In genomic region chr19:4053423-4054324, GRCh38 we compare ENCODE assay signal across 9 cellular contexts. TPM values are rescaled to one million over a fixed set of nuclear protein-coding genes. Genes with fewer than 3 reads are reported as not detected.
DNase-seq lines count a peak whose midpoint lies in the region; ATAC-seq and TF ChIP-seq lines count a peak whose summit lies in the region.
"Had no signal": no experiment of that assay in that cellular context is flagged by ENCODE, and none has a peak within 500 bp of the region (broad histone marks: within the 10 kb centered on the region; RNA-seq: fewer than 3 reads in every experiment).

No MANE protein-coding gene starts in this region.

- H3K4me1 ChIP-seq in left ventricle myocardium inferior (peaks cover 62% of the 10 kb centered on the region), mammary epithelial cell (ENCODE audit: insufficient read depth, low read length) (peaks cover 43% of the 10 kb centered on the region), mesenchymal stem cell (ENCODE audit: control insufficient read depth, insufficient read depth, low read depth, low read length) (peaks cover 42% of the 10 kb centered on the region)

- H3K4ac ChIP-seq in mesenchymal stem cell (ENCODE audit: low read depth in 1 of 2, low read length in 2 of 2), result no peak overlapping the region

- 81% methylated on average over 45 of the region's 82 CpGs for WGBS in mammary epithelial cell (ENCODE audit: low coverage, missing lambda C conversion rate)
- 95% methylated on average over 82 of the region's 82 CpGs for WGBS in mesenchymal stem cell

- no peak overlapping the region for H3K23ac ChIP-seq in mesenchymal stem cell (ENCODE audit: low read length in 2 of 2)

- CTCF ChIA-PET in mammary epithelial cell (lab: Charles Lee; ENCODE audit: low non-redundant PET), result no interaction called here

- no peak overlapping the region for H2AK5ac ChIP-seq in mesenchymal stem cell (ENCODE audit: low read length, severe bottlenecking)

- no peak for ATAC-seq in left ventricle myocardium superior

- TF ChIP-seq CTCF in left ventricle myocardium inferior (IDR thresholded peaks at IDR 0.05; ENCODE audit: borderline replicate concordance) (no peak), mammary epithelial cell (conservative IDR thresholded peaks at IDR 0.05 in 1 of 2, IDR thresholded peaks at IDR 0.05 in 1 of 2; ENCODE audit: extremely low read depth in 1 of 2, insufficient read depth in 1 of 2, low read depth in 1 of 2, low read length in 2 of 2) (no peak), type B pancreatic cell (conservative IDR thresholded peaks at IDR 0.05) (no peak)

- H3K79me1 ChIP-seq in mesenchymal stem cell (replicated peaks; ENCODE audit: low read length, poor library complexity, severe bottlenecking), result no peaks in the 10 kb centered on the region

- DNase-seq in left ventricle myocardium inferior (no peak), left ventricle myocardium superior (no peak), mammary epithelial cell (no peak), mesenchymal stem cell (no peak), type B pancreatic cell (ENCODE audit: extremely low spot score, unreplicated experiment) (peak; percentile 68), NCI-H524 (lab: John Stamatoyannopoulos, UW) (no peak), KBM-7 (no peak), NCI-H1436 (lab: John Stamatoyannopoulos, UW) (no peak)
- DNase-seq: stimulated activated CD4-positive, alpha-beta T cell treated with anti-CD3 and anti-CD28 coated beads, Interleukin-2, amount 100 ng/mL, for 24 hours had no signal

- H2AFZ ChIP-seq in mammary epithelial cell (ENCODE audit: low read depth, low read length), result no peak overlapping the region
- no peak overlapping the region for H2AFZ ChIP-seq in mesenchymal stem cell (ENCODE audit: low read depth, low read length)

- H3K27ac ChIP-seq in left ventricle myocardium inferior (replicated peaks) (no peak overlapping the region), mammary epithelial cell (ENCODE audit: insufficient read depth, low read depth, low read length) (no peak overlapping the region), mesenchymal stem cell (ENCODE audit: low read length, poor library complexity, severe bottlenecking) (no peak overlapping the region)

- peaks cover 26% of the 10 kb centered on the region for H3K36me3 Mint-ChIP-seq in type B pancreatic cell

- peak overlapping the region; percentile 72 for H3K4me3 Mint-ChIP-seq in type B pancreatic cell

- no peak overlapping the region for H3K9ac ChIP-seq in mammary epithelial cell (ENCODE audit: insufficient read depth, low read length)
- peak overlapping the region; percentile 66 for H3K9ac ChIP-seq in mesenchymal stem cell (ENCODE audit: low read length)

- H3K4me1 Mint-ChIP-seq in type B pancreatic cell (ENCODE audit: unreplicated experiment), result peaks cover 20% of the 10 kb centered on the region

- dilution Hi-C loops in mammary epithelial cell (cut with HindIII; ENCODE audit: low sequenced_read_pairs), result no loop called here

- no peak overlapping the region for H4K91ac ChIP-seq in mesenchymal stem cell (ENCODE audit: low read length)

- intact Hi-C loops in left ventricle myocardium inferior (cut with micrococcal nuclease) (no loop called here), left ventricle myocardium superior (cut with micrococcal nuclease) (no loop called here), mammary epithelial cell (cut with micrococcal nuclease) (loop anchor here (5.0 kb wide), 1 partner anchor 149 kb away; no protein-coding TSS in a partner anchor)

- H3K4me2 ChIP-seq in mammary epithelial cell (ENCODE audit: insufficient read depth, low read depth, low read length) (peak overlapping the region; percentile 19), mesenchymal stem cell (ENCODE audit: low read length, poor library complexity, severe bottlenecking) (no peak overlapping the region)

- peak overlapping the region; percentile 94 for H3K27ac Mint-ChIP-seq in type B pancreatic cell

- H4K8ac ChIP-seq in mesenchymal stem cell (ENCODE audit: low read length), result no peak overlapping the region

- H3K27me3 ChIP-seq in left ventricle myocardium inferior (ENCODE audit: low read depth) (no peaks in the 10 kb centered on the region), mammary epithelial cell (ENCODE audit: insufficient read depth, low read length) (no peaks in the 10 kb centered on the region), mesenchymal stem cell (ENCODE audit: control insufficient read depth in 1 of 2, insufficient read depth in 1 of 2, low read length in 2 of 2) (no peaks in the 10 kb centered on the region)

- H3K36me3 ChIP-seq in left ventricle myocardium inferior (peaks cover 47% of the 10 kb centered on the region), mammary epithelial cell (ENCODE audit: insufficient read depth, low read length) (peaks cover 9% of the 10 kb centered on the region), mesenchymal stem cell (ENCODE audit: control insufficient read depth in 1 of 2, insufficient read depth in 2 of 2, low read depth in 1 of 2, low read length in 2 of 2) (peaks cover 50 to 70% of the 10 kb centered on the region in 2 experiments)

- H2BK15ac ChIP-seq in mesenchymal stem cell (ENCODE audit: low read depth, poor library complexity, severe bottlenecking), result no peak overlapping the region

- peak overlapping the region; percentile 41 for H3K4me3 ChIP-seq in left ventricle myocardium inferior
- H3K4me3 ChIP-seq in mammary epithelial cell (replicated peaks in 1 of 3; ENCODE audit: insufficient read depth in 1 of 3, low read depth in 2 of 3, low read length in 3 of 3), result no peak overlapping the region
- H3K4me3 ChIP-seq in mesenchymal stem cell (ENCODE audit: insufficient read depth in 1 of 2, low read depth in 1 of 2, low read length in 2 of 2), result peak overlapping the region in 1 of 2 experiments; percentile 59

- BruUV-seq in mammary epithelial cell (replicated peaks; lab: Mats Ljungman, UMichigan), result no TSS peak

- no peak overlapping the region for H3K18ac ChIP-seq in mesenchymal stem cell (ENCODE audit: low read depth in 1 of 2, low read length in 2 of 2)

- in situ Hi-C loops in mammary epithelial cell (cut with MboI; ENCODE audit: low sequenced_read_pairs in 2 of 2) (no loop called here), KBM-7 (cut with MboI; ENCODE audit: low pct_unique_long_range_greater_than_20kb, low sequenced_read_pairs) (no loop called here)

- no peak overlapping the region for H2BK120ac ChIP-seq in mesenchymal stem cell (ENCODE audit: low read depth, low read length)

- H2BK12ac ChIP-seq in mesenchymal stem cell (ENCODE audit: low read length in 2 of 2), result no peak overlapping the region

- peaks cover 12% of the 10 kb centered on the region for H4K20me1 ChIP-seq in mammary epithelial cell (ENCODE audit: insufficient read depth, low read length)

- peaks cover 95% of the 10 kb centered on the region for H3K79me2 ChIP-seq in mammary epithelial cell (ENCODE audit: insufficient read depth, low read length)

- no peak overlapping the region for H3K14ac ChIP-seq in mesenchymal stem cell (ENCODE audit: low read length in 2 of 2)

- H3K9me3 ChIP-seq in left ventricle myocardium inferior (replicated peaks) (no peaks in the 10 kb centered on the region), mammary epithelial cell (replicated peaks; ENCODE audit: insufficient read depth, low read length) (no peaks in the 10 kb centered on the region), mesenchymal stem cell (ENCODE audit: control insufficient read depth, low read length) (no peaks in the 10 kb centered on the region)

- no peak overlapping the region for H2BK5ac ChIP-seq in mesenchymal stem cell (ENCODE audit: low read depth, low read length, poor library complexity, severe bottlenecking)

- no peaks in the 10 kb centered on the region for H3K27me3 Mint-ChIP-seq in type B pancreatic cell

- H3K9me3 Mint-ChIP-seq in type B pancreatic cell, result no peaks in the 10 kb centered on the region

RNA-seq across cellular contexts. Expression of gene ZBTB7A, which starts 13.0 kb away (rescaled TPM):
- total RNA-seq in left ventricle myocardium inferior (30.6 TPM), left ventricle myocardium superior (35.2 TPM), mammary epithelial cell (10 to 100 TPM; 40.8 to 52.9 TPM), type B pancreatic cell (ENCODE audit: low replicate concordance) (21.0 and 31.0 TPM in 2 replicates)
- polyA plus RNA-seq in mammary epithelial cell, result 11.0 TPM
- 9.2 TPM for polyA minus RNA-seq in mammary epithelial cell
- polyA plus RNA-seq in mesenchymal stem cell (2013, experiment 1 of 2), result 27.7 TPM
- polyA plus RNA-seq in mesenchymal stem cell (2013, experiment 2 of 2), result 26.9 TPM

RNA-seq across cellular contexts. Expression of gene PIAS4, which starts 46.1 kb away (rescaled TPM):
- total RNA-seq in left ventricle myocardium inferior, result 15.4 TPM
- 19.8 TPM for total RNA-seq in left ventricle myocardium superior
- 10 to 100 TPM; 20.8 to 29.9 TPM for total RNA-seq in mammary epithelial cell
- polyA plus RNA-seq in mammary epithelial cell, result 11.5 TPM
- polyA minus RNA-seq in mammary epithelial cell, result 13.7 TPM
- polyA plus RNA-seq in mesenchymal stem cell (2013, experiment 1 of 2), result 49.3 TPM
- polyA plus RNA-seq in mesenchymal stem cell (2013, experiment 2 of 2), result 49.4 TPM
- total RNA-seq in type B pancreatic cell (ENCODE audit: low replicate concordance), result 39.8 and 42.3 TPM in 2 replicates
